Comparison of ENCODE assay signal across 12 cellular contexts in genomic region chr16:50314665-50315064, GRCh38. TPM values are rescaled to one million over a fixed set of nuclear protein-coding genes. Genes with fewer than 3 reads are reported as not detected.
A peak's percentile ranks its signal among the peaks of the same experiment; 100 is the strongest.
DNase-seq lines count a peak whose midpoint lies in the region; ATAC-seq and TF ChIP-seq lines count a peak whose summit lies in the region.
"Had no signal": no experiment of that assay in that cellular context is flagged by ENCODE, and none has a peak within 500 bp of the region (broad histone marks: within the 10 kb centered on the region; RNA-seq: fewer than 3 reads in every experiment).

No MANE protein-coding gene starts in this region.

- peaks cover 76% of the 10 kb centered on the region for H3K36me3 Mint-ChIP-seq in T-helper 2 cell treated with Interferon-gamma antibody and Interleukin-4, amounts not matched to agents 5 μg/mL and 100 μg/mL, for 36 hours (ENCODE audit: low read depth)
- H3K36me3 Mint-ChIP-seq in progenitor cell of endocrine pancreas (ENCODE audit: insufficient read depth) = peaks cover 19% of the 10 kb centered on the region

- peaks cover 13% of the 10 kb centered on the region for H3K4me1 Mint-ChIP-seq in T-helper 2 cell treated with Interferon-gamma antibody and Interleukin-4, amounts not matched to agents 5 μg/mL and 100 μg/mL, for 36 hours (ENCODE audit: low read depth)
- H3K4me1 Mint-ChIP-seq in progenitor cell of endocrine pancreas (ENCODE audit: low read depth) = peaks cover 16% of the 10 kb centered on the region

- H3K27me3 Mint-ChIP-seq in T-helper 2 cell treated with Interferon-gamma antibody and Interleukin-4, amounts not matched to agents 5 μg/mL and 100 μg/mL, for 36 hours (ENCODE audit: low read depth) = no peaks in the 10 kb centered on the region
- H3K27me3 Mint-ChIP-seq in progenitor cell of endocrine pancreas = no peaks in the 10 kb centered on the region

- ATAC-seq in HG02798 (IDR thresholded peaks at IDR 0.05; ENCODE audit: poor library complexity, unreplicated experiment) = no peak
- no peak for ATAC-seq in HG03469 (IDR thresholded peaks at IDR 0.05; ENCODE audit: unreplicated experiment)

- no peaks in the 10 kb centered on the region for H3K9me3 Mint-ChIP-seq in T-helper 2 cell treated with Interferon-gamma antibody and Interleukin-4, amounts not matched to agents 5 μg/mL and 100 μg/mL, for 36 hours
- H3K9me3 Mint-ChIP-seq in progenitor cell of endocrine pancreas (ENCODE audit: low read depth) = no peaks in the 10 kb centered on the region

- intact Hi-C loops in dorsolateral prefrontal cortex (cut with DNase I) = no loop called here

- no peak overlapping the region for H3K4me3 ChIP-seq in dorsolateral prefrontal cortex

- peak overlapping the region; percentile 47 for H3K27ac Mint-ChIP-seq in T-helper 2 cell treated with Interferon-gamma antibody and Interleukin-4, amounts not matched to agents 5 μg/mL and 100 μg/mL, for 36 hours
- peak overlapping the region; percentile 84 for H3K27ac Mint-ChIP-seq in progenitor cell of endocrine pancreas

- in situ Hi-C loops in GM13977 (cut with MboI; ENCODE audit: low pct_unique_long_range_greater_than_20kb, low sequenced_read_pairs, unreplicated experiment) = no loop called here

- no peak overlapping the region for H3K4me3 Mint-ChIP-seq in T-helper 2 cell treated with Interferon-gamma antibody and Interleukin-4, amounts not matched to agents 5 μg/mL and 100 μg/mL, for 36 hours
- no peak overlapping the region for H3K4me3 Mint-ChIP-seq in progenitor cell of endocrine pancreas (ENCODE audit: low read depth)

- H3K27me3 ChIP-seq in dorsolateral prefrontal cortex = no peaks in the 10 kb centered on the region

- H3K27ac ChIP-seq in dorsolateral prefrontal cortex = peak overlapping the region in 52 of 59 donors; percentile 4 to 82 (median 64)

- no peak for DNase-seq in T-helper 2 cell treated with Interferon-gamma antibody and Interleukin-4, amounts not matched to agents 5 μg/mL and 100 μg/mL, for 36 hours (ENCODE audit: low spot score)
- DNase-seq in T-helper 2 cell (no peak), GM13977 (ENCODE audit: low spot score) (peak; percentile 13), dorsolateral prefrontal cortex (peak in 2 of 10 donors; percentile 15 to 24), progenitor cell of endocrine pancreas (ENCODE audit: low spot score, unreplicated experiment) (no peak)
- DNase-seq in stimulated activated naive CD4-positive, alpha-beta T cell (lab: John Stamatoyannopoulos, UW) = no peak
- DNase-seq: activated CD4-positive, alpha-beta T cell treated with anti-CD3 and anti-CD28 coated beads for 48 hours; NCI-H1436; NCI-H510A treated with DMSO at 0.1 percent for 48 hours; SW 1271 had no signal

- TF ChIP-seq CTCF in GM13977 (IDR thresholded peaks at IDR 0.05; ENCODE audit: extremely low read depth, insufficient read depth, missing control alignments) (no peak), dorsolateral prefrontal cortex (IDR thresholded peaks at IDR 0.05 in 54 of 56, conservative IDR thresholded peaks at IDR 0.05 in 2 of 56; ENCODE audit: low read depth in 1 of 56, partially characterized antibody in 56 of 56) (no peak), progenitor cell of endocrine pancreas (IDR thresholded peaks at IDR 0.05; ENCODE audit: unreplicated experiment) (no peak)

RNA-seq across cellular contexts. Expression of gene ADCY7, which starts 48.3 kb away (rescaled TPM):
- total RNA-seq in dorsolateral prefrontal cortex = 10 to 100 TPM in 115 of 120 experiments, 1 to 10 TPM in 5; 6.5 to 45.5 (median 17.2) TPM
- 16.8 and 17.0 TPM in 2 replicates for total RNA-seq in progenitor cell of endocrine pancreas

RNA-seq across cellular contexts. Expression of gene BRD7, which starts 54.1 kb away (rescaled TPM):
- total RNA-seq in dorsolateral prefrontal cortex (10 to 100 TPM; 39.0 to 87.8 (median 53.4) TPM), progenitor cell of endocrine pancreas (104 and 109 TPM in 2 replicates)
